9 cellular contexts compared by ENCODE assay signal in the genomic region with DNA sequence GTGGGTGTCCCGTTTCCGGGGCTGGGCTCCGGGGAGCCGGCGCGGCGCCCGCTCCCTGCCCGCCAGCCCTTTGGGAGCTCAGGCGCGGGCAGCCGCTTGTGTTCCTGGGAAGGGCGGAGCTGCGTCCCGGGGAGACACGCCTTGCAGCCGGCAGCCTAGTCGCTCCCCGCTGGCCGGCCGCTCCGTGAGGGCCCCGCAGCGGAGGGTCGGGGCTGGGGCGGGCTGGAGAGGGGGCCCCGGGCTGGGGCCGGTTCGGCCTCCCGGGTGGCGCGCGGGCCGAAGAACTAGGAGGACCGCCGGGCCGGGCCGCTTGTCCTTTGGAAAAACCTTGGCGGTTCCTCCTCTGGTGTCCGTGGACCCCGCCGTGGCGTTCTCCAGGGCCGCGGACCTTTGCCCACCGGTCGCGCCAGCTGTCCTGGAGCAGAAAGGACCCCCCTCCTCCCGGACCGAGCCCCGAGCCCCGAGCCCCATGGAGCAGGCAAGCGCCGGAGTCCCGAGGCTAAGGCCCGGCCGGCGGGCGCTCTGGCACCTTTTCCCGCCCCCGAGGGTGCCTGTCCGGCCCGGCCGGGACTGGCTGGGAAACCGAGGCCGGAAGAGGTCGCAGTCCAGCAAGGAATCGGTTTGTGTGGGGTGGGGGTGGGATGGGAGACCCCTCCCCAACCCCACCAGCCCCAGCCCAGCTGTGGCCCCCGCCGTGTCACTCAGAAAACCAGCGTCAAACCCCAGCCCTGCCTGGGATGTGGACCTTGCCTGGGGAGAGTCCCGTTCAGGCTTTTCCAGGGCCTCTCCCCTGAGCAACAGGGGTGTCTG. TPM values are rescaled to one million over a fixed set of nuclear protein-coding genes. Genes with fewer than 3 reads are reported as not detected.
DNase-seq lines count a peak whose midpoint lies in the region; ATAC-seq, FAIRE-seq and TF ChIP-seq lines count a peak whose summit lies in the region.
"Had no signal": no experiment of that assay in that cellular context is flagged by ENCODE, and none has a peak within 500 bp of the region (broad histone marks: within the 10 kb centered on the region; RNA-seq: fewer than 3 reads in every experiment).

No MANE protein-coding gene starts in this region.

- H3K4me2 ChIP-seq in Karpas-422 (ENCODE audit: low read depth, low read length, poor library complexity, severe bottlenecking) (no peak overlapping the region), astrocyte (ENCODE audit: low read length) (peak overlapping the region; percentile 91)

- FAIRE-seq in astrocyte (lab: Jason Lieb, UNC), result no peak
- FAIRE-seq: GM18507 had no signal

- H3K9me3 ChIP-seq in Karpas-422 (ENCODE audit: low read length) (no peaks in the 10 kb centered on the region), astrocyte (ENCODE audit: insufficient read depth, low read depth, low read length) (peaks cover 4% of the 10 kb centered on the region), iPS DF 6.9 (ENCODE audit: control insufficient read depth, insufficient read depth, low read length) (no peaks in the 10 kb centered on the region), sigmoid colon (no peaks in the 10 kb centered on the region)

- no peak overlapping the region for H3K27ac ChIP-seq in Karpas-422 (ENCODE audit: low read length)
- H3K27ac ChIP-seq in astrocyte (ENCODE audit: low read depth, low read length), result no peak overlapping the region
- no peak overlapping the region for H3K27ac ChIP-seq in iPS DF 6.9 (ENCODE audit: low read length)
- H3K27ac ChIP-seq in sigmoid colon, result peak overlapping the region; percentile 5 to 73 (median 44)

- intact Hi-C loops in sigmoid colon (cut with DNase I), result no loop called here

- H3K4me3 ChIP-seq in Karpas-422 (ENCODE audit: low read length) (no peak overlapping the region), astrocyte (ENCODE audit: insufficient read depth, low read depth, low read length) (peak overlapping the region; percentile 65), iPS DF 6.9 (ENCODE audit: low read length) (peak overlapping the region; percentile 62; the same call in 1 of the 2 replicates), sigmoid colon (peak overlapping the region; percentile 36 to 63 (median 52))

- ATAC-seq in activated T-cell treated with anti-CD3 and anti-CD28 coated beads, Interleukin-2, amount 50 U/mL, for 72 hours (replicated peaks in 1 of 2), result peak; percentile 27 to 49
- ATAC-seq in HG03460 (IDR thresholded peaks at IDR 0.05; ENCODE audit: unreplicated experiment) (no peak), GM21515 (IDR thresholded peaks at IDR 0.05; ENCODE audit: unreplicated experiment) (no peak)

- H3K36me3 ChIP-seq in Karpas-422 (ENCODE audit: insufficient read depth, low read length) (no peaks in the 10 kb centered on the region), astrocyte (ENCODE audit: insufficient read depth, low read length) (no peaks in the 10 kb centered on the region), iPS DF 6.9 (ENCODE audit: control insufficient read depth, insufficient read depth, low read length) (no peaks in the 10 kb centered on the region), sigmoid colon (no peaks in the 10 kb centered on the region)

- no peak for DNase-seq in activated T-cell treated with anti-CD3 and anti-CD28 coated beads, Interleukin-2, amount 50 U/mL, for 72 hours
- DNase-seq in activated T-cell treated with anti-CD3 and anti-CD28 coated beads, Interleukin-2, amount 50 U/mL, for 1 hour, result no peak
- DNase-seq in Karpas-422, result peak; percentile 31
- DNase-seq in astrocyte (ENCODE audit: low read depth), result peak; percentile 66
- no peak for DNase-seq in iPS DF 6.9 (ENCODE audit: low read depth, low spot score)
- peak; percentile 79 for DNase-seq in sigmoid colon

- TF ChIP-seq CTCF in astrocyte (IDR thresholded peaks at IDR 0.05; ENCODE audit: insufficient read depth, low read depth, low read length) (no peak), sigmoid colon (IDR thresholded peaks at IDR 0.05) (no peak)

- TF ChIP-seq POLR2A in sigmoid colon (IDR thresholded peaks at IDR 0.05), result no peak

- H3K36me3 Mint-ChIP-seq in activated T-cell treated with anti-CD3 and anti-CD28 coated beads, Interleukin-2, amount 50 U/mL, for 72 hours (ENCODE audit: insufficient read depth in 2 of 2), result no peaks in the 10 kb centered on the region
- H3K36me3 Mint-ChIP-seq in astrocyte (ENCODE audit: low read depth, unreplicated experiment), result no peaks in the 10 kb centered on the region

- H3K79me2 ChIP-seq in Karpas-422 (ENCODE audit: low read length) (no peaks in the 10 kb centered on the region), astrocyte (ENCODE audit: insufficient read depth, low read length) (no peaks in the 10 kb centered on the region)

- WGBS in iPS DF 6.9 (ENCODE audit: insufficient coverage, insufficient read length), result no CpG with 5 or more reads among the region's 72 CpGs
- WGBS in sigmoid colon, 2 donors, result 0 to 3% methylated on average over 72 of the region's 72 CpGs

- H3K27me3 ChIP-seq in Karpas-422 (ENCODE audit: low read length) (no peaks in the 10 kb centered on the region), astrocyte (ENCODE audit: insufficient read depth, low read length) (peaks cover 6% of the 10 kb centered on the region), iPS DF 6.9 (ENCODE audit: control insufficient read depth, insufficient read depth, low read length) (peaks cover 4% of the 10 kb centered on the region; the same call in 1 of the 2 replicates), sigmoid colon (peaks cover 0 to 30% (median 29%) of the 10 kb centered on the region in 3 donors)

- H3K4me1 Mint-ChIP-seq in activated T-cell treated with anti-CD3 and anti-CD28 coated beads, Interleukin-2, amount 50 U/mL, for 72 hours (ENCODE audit: low read depth), result peaks cover under 1% of the 10 kb centered on the region
- no peaks in the 10 kb centered on the region for H3K4me1 Mint-ChIP-seq in astrocyte (ENCODE audit: low read depth, unreplicated experiment)

- H3K27me3 Mint-ChIP-seq in activated T-cell treated with anti-CD3 and anti-CD28 coated beads, Interleukin-2, amount 50 U/mL, for 72 hours (ENCODE audit: low read depth), result peaks cover 58% of the 10 kb centered on the region
- peaks cover 55% of the 10 kb centered on the region for H3K27me3 Mint-ChIP-seq in astrocyte (ENCODE audit: low read depth, unreplicated experiment)

- peak overlapping the region; percentile 34 to 46 for H3K4me3 Mint-ChIP-seq in activated T-cell treated with anti-CD3 and anti-CD28 coated beads, Interleukin-2, amount 50 U/mL, for 72 hours
- H3K4me3 Mint-ChIP-seq in astrocyte (ENCODE audit: unreplicated experiment), result peak overlapping the region; percentile 69

- H2AFZ ChIP-seq in Karpas-422 (ENCODE audit: low read length) (no peak overlapping the region), astrocyte (ENCODE audit: low read depth, low read length) (peak overlapping the region; percentile 99)

- H3K27ac Mint-ChIP-seq in activated T-cell treated with anti-CD3 and anti-CD28 coated beads, Interleukin-2, amount 50 U/mL, for 72 hours, result no peak overlapping the region
- H3K27ac Mint-ChIP-seq in astrocyte (ENCODE audit: unreplicated experiment), result no peak overlapping the region

- no peak for TF ChIP-seq EP300 in sigmoid colon (IDR thresholded peaks at IDR 0.05)

- no peaks in the 10 kb centered on the region for H3K9me3 Mint-ChIP-seq in activated T-cell treated with anti-CD3 and anti-CD28 coated beads, Interleukin-2, amount 50 U/mL, for 72 hours
- no peaks in the 10 kb centered on the region for H3K9me3 Mint-ChIP-seq in astrocyte (ENCODE audit: unreplicated experiment)

- H4K20me1 ChIP-seq in Karpas-422 (ENCODE audit: insufficient read depth, low read depth, low read length) (0 out of 2 replicates have a peak, but pooled peaks cover 2% of the 10 kb centered on the region), astrocyte (ENCODE audit: insufficient read depth, low read length) (no peaks in the 10 kb centered on the region)

- H3K4me1 ChIP-seq in Karpas-422 (ENCODE audit: low read length) (no peaks in the 10 kb centered on the region), astrocyte (ENCODE audit: insufficient read depth, low read length) (peaks cover 11% of the 10 kb centered on the region), iPS DF 6.9 (ENCODE audit: control insufficient read depth, insufficient read depth, low read length) (peaks cover 2% of the 10 kb centered on the region; the same call in 1 of the 2 replicates), sigmoid colon (peaks cover 0 to 30% (median 15%) of the 10 kb centered on the region in 4 donors)

- H3K9ac ChIP-seq in Karpas-422 (ENCODE audit: low read length) (no peak overlapping the region), astrocyte (ENCODE audit: low read length) (peak overlapping the region; percentile 70)

- no peaks in the 10 kb centered on the region for H3K9me2 ChIP-seq in Karpas-422 (replicated peaks; ENCODE audit: insufficient read depth, low read length)

RNA-seq across cellular contexts. Expression of gene TBC1D3B, which starts 6.8 kb away (rescaled TPM):
- total RNA-seq in activated T-cell treated with anti-CD3 and anti-CD28 coated beads, Interleukin-2, amount 50 U/mL, for 72 hours, result 10 to 100 TPM; 10.8 to 21.4 TPM
- total RNA-seq in Karpas-422 (2014; rRNA removed; shearing (Covaris generic); ENCODE audit: low replicate concordance), result 0.63 and 3.6 TPM in 2 replicates
- 6.3 and 9.8 TPM in 2 replicates for total RNA-seq in astrocyte
- 1 to 10 TPM in 3 of 4 donors, not detected in 1; 1.1 to 5.0 (median 1.5) TPM for total RNA-seq in sigmoid colon
- 1 to 10 TPM in 2 of 3 donors, not detected in 1; 2.7 to 4.8 TPM for polyA plus RNA-seq in sigmoid colon

RNA-seq across cellular contexts. Expression of gene CCL3L1, which starts 13.4 kb away (rescaled TPM):
- 10 to 100 TPM in 1 of 2 donors, 1 to 10 TPM in 1; 7.0 to 55.5 TPM for total RNA-seq in activated T-cell treated with anti-CD3 and anti-CD28 coated beads, Interleukin-2, amount 50 U/mL, for 72 hours
- 1.9 and 6.4 TPM in 2 replicates for total RNA-seq in Karpas-422 (2014; rRNA removed; shearing (Covaris generic); ENCODE audit: low replicate concordance)
- total RNA-seq in astrocyte (1.7 and 2.2 TPM in 2 replicates), sigmoid colon (1 to 10 TPM in 1 of 4 donors, not detected in 3; 2.2 TPM)
- polyA plus RNA-seq in sigmoid colon, result 1 to 10 TPM; 1.2 to 2.4 (median 2.3) TPM

RNA-seq across cellular contexts. Expression of gene CCL4L2, which starts 27.7 kb away (rescaled TPM):
- 10 to 100 TPM in 1 of 2 donors, 1 to 10 TPM in 1; 9.1 to 77.2 TPM for total RNA-seq in activated T-cell treated with anti-CD3 and anti-CD28 coated beads, Interleukin-2, amount 50 U/mL, for 72 hours
- total RNA-seq in Karpas-422 (2014; rRNA removed; shearing (Covaris generic); ENCODE audit: low replicate concordance), result 14.9 and 26.9 TPM in 2 replicates
- total RNA-seq in astrocyte (48.9 TPM in 2 replicates), sigmoid colon (1 to 10 TPM in 1 of 4 donors, not detected in 3; 1.8 TPM)
- 10 to 100 TPM in 1 of 3 donors, 1 to 10 TPM in 1, under 1 TPM in 1; 0.58 to 11.3 (median 6.0) TPM for polyA plus RNA-seq in sigmoid colon

Comparison
In these comparisons a context has a peak if more than half of its experiments do, and no peak if none do; other contexts are left out.
1. ATAC-seq: peak in activated T-cell treated with anti-CD3 and anti-CD28 coated beads, Interleukin-2, amount 50 U/mL, for 72 hours (2 of 2); none in HG03460 (single experiment) and GM21515 (single experiment).
2. DNase-seq: peak in Karpas-422 (single experiment), astrocyte (single experiment) and sigmoid colon (single experiment); none in activated T-cell treated with anti-CD3 and anti-CD28 coated beads, Interleukin-2, amount 50 U/mL, for 72 hours (0 of 2), activated T-cell treated with anti-CD3 and anti-CD28 coated beads, Interleukin-2, amount 50 U/mL, for 1 hour (single experiment) and iPS DF 6.9 (single experiment).
3. H3K27ac ChIP-seq: peak in sigmoid colon (4 of 4); none in Karpas-422 (single experiment), astrocyte (single experiment) and iPS DF 6.9 (single experiment).